ENCODE assay signal across 8 cellular contexts in genomic region chr14:39113685-39114072, GRCh38. TPM values are rescaled to one million over a fixed set of nuclear protein-coding genes. Genes with fewer than 3 reads are reported as not detected.
DNase-seq lines count a peak whose midpoint lies in the region; TF ChIP-seq lines count a peak whose summit lies in the region.

No MANE protein-coding gene starts in this region.

- WGBS in ovary, 3 donors = 43 to 47% (median 46%) methylated on average over 3 of the region's 3 CpGs

- H2AFZ ChIP-seq in OCI-LY7 (ENCODE audit: low read length) = peak overlapping the region; percentile 99

- H3F3A ChIP-seq in DOHH2 (ENCODE audit: control insufficient read depth, insufficient read depth) = peaks cover 22% of the 10 kb centered on the region

- H3K79me2 ChIP-seq in DOHH2 (ENCODE audit: control insufficient read depth, low read length) (peaks cover 31% of the 10 kb centered on the region), OCI-LY7 (ENCODE audit: insufficient read depth, low read depth, low read length) (peaks cover 24% of the 10 kb centered on the region; the same call in 1 of the 2 replicates)

- in situ Hi-C loops in GM13977 (cut with MboI; ENCODE audit: low pct_unique_long_range_greater_than_20kb, low sequenced_read_pairs, unreplicated experiment) = no loop called here

- CTCF ChIA-PET in OCI-LY7 (lab: Charles Lee; ENCODE audit: unreplicated experiment) = interaction anchor here (0.8 to 1.0 kb wide), 3 partner anchors 10 to 312 kb away, joined by 3 to 4 read pairs (median 3); partner anchors contain the start of gene SEC23A

- no peaks in the 10 kb centered on the region for H4K20me1 ChIP-seq in DOHH2 (ENCODE audit: control insufficient read depth, insufficient read depth, low read depth, low read length)
- no peaks in the 10 kb centered on the region for H4K20me1 ChIP-seq in OCI-LY7 (ENCODE audit: insufficient read depth, low read length)

- H3K4me2 ChIP-seq in DOHH2 (ENCODE audit: low read length) = peak overlapping the region; percentile 78
- H3K4me2 ChIP-seq in OCI-LY7 (ENCODE audit: low read length) = peak overlapping the region; percentile 73

- H3K27ac ChIP-seq in DOHH2 (ENCODE audit: low read depth, low read length) = peak overlapping the region; percentile 77
- H3K27ac ChIP-seq in OCI-LY7 (ENCODE audit: low read depth, low read length, poor library complexity, severe bottlenecking) = peak overlapping the region; percentile 86
- peak overlapping the region; percentile 52 for H3K27ac ChIP-seq in epithelial cell of prostate
- H3K27ac ChIP-seq in ovary = peak overlapping the region in 1 of 2 donors; percentile 52

- H3K4me3 ChIP-seq in DOHH2 (ENCODE audit: low read length) = peak overlapping the region; percentile 99
- peak overlapping the region; percentile 89 for H3K4me3 ChIP-seq in OCI-LY7 (ENCODE audit: low read depth, low read length, poor library complexity, severe bottlenecking)
- H3K4me3 ChIP-seq in ovary = peak overlapping the region; percentile 54

- TF ChIP-seq POLR2A in ovary (IDR thresholded peaks at IDR 0.05) = no peak

- DNase-seq in OCI-LY7 (ENCODE audit: low spot score) = no peak
- DNase-seq in epithelial cell of prostate (ENCODE audit: low read depth, low spot score) = no peak
- no peak for DNase-seq in ovary
- no peak for DNase-seq in effector CD8-positive, alpha-beta T cell (lab: John Stamatoyannopoulos, UW)
- DNase-seq in GM13977 (ENCODE audit: low spot score) = no peak
- DNase-seq in NCI-H1694 treated with DMSO at 0.1 percent for 48 hours (lab: John Stamatoyannopoulos, UW) = no peak
- no peak for DNase-seq in NCI-H1105 treated with DMSO at 0.1 percent for 48 hours (lab: John Stamatoyannopoulos, UW)

- H3K36me3 ChIP-seq in DOHH2 (ENCODE audit: control insufficient read depth, low read length) (peaks cover 35% of the 10 kb centered on the region), OCI-LY7 (ENCODE audit: insufficient read depth, low read length) (peaks cover 26% of the 10 kb centered on the region), ovary (no peaks in the 10 kb centered on the region)

- TF ChIP-seq CTCF in DOHH2 (IDR thresholded peaks at IDR 0.05; ENCODE audit: low read depth, low read length, poor library complexity, severe bottlenecking) (no peak), OCI-LY7 (conservative IDR thresholded peaks at IDR 0.05; ENCODE audit: low read length) (no peak), ovary (IDR thresholded peaks at IDR 0.05) (no peak), GM13977 (IDR thresholded peaks at IDR 0.05; ENCODE audit: extremely low read depth, insufficient read depth, missing control alignments) (no peak)

- H3K9me3 ChIP-seq in DOHH2 (ENCODE audit: control insufficient read depth, insufficient read depth, low read length) (no peaks in the 10 kb centered on the region), OCI-LY7 (ENCODE audit: low read length) (no peaks in the 10 kb centered on the region), ovary (no peaks in the 10 kb centered on the region)

- POLR2A ChIA-PET in OCI-LY7 (lab: Charles Lee) = interaction anchor here (0.5 to 6.5 kb wide), 18 partner anchors 10 to 319 kb away, joined by 3 to 49 read pairs (median 5); partner anchors contain the start of genes FBXO33, PNN, SEC23A and TRAPPC6B

- TF ChIP-seq EP300 in ovary (IDR thresholded peaks at IDR 0.05) = no peak

- no peaks in the 10 kb centered on the region for H3K27me3 ChIP-seq in DOHH2 (ENCODE audit: control insufficient read depth, low read length)
- no peaks in the 10 kb centered on the region for H3K27me3 ChIP-seq in ovary

- no peaks in the 10 kb centered on the region for H3K9me2 ChIP-seq in DOHH2 (replicated peaks; ENCODE audit: control insufficient read depth, low read length)
- H3K9me2 ChIP-seq in OCI-LY7 (ENCODE audit: insufficient read depth, low read length) = no peaks in the 10 kb centered on the region

- H3K4me1 ChIP-seq in DOHH2 (ENCODE audit: control insufficient read depth, low read length) (peaks cover 49% of the 10 kb centered on the region), OCI-LY7 (ENCODE audit: insufficient read depth, low read length, poor library complexity, severe bottlenecking) (peaks cover 34% of the 10 kb centered on the region), ovary (ENCODE audit: insufficient read depth) (peaks cover 1% of the 10 kb centered on the region)

- BruUV-seq in OCI-LY7 (replicated peaks; lab: Mats Ljungman, UMichigan) = TSS peak; percentile 95

- intact Hi-C loops in OCI-LY7 (cut with micrococcal nuclease; ENCODE audit: unreplicated experiment) = loop anchor here (1.0 to 10.0 kb wide), 2 partner anchors 57 to 989 kb away; partner anchors contain the start of gene TRAPPC6B
- intact Hi-C loops in ovary (cut with DNase I) = loop anchor here in 1 of 4 donors (10.0 kb wide), 2 partner anchors 51 to 251 kb away; no protein-coding TSS in a partner anchor

RNA-seq across cellular contexts. Expression of gene GEMIN2, which starts 0.4 kb away (rescaled TPM):
- total RNA-seq in OCI-LY7 (2014; rRNA removed; shearing (Covaris generic)) = 53.4 and 72.0 TPM in 2 replicates
- 46.2 and 47.1 TPM in 2 replicates for total RNA-seq in OCI-LY7 (2022)
- 10 to 100 TPM in 5 of 7 donors, 1 to 10 TPM in 2; 8.8 to 19.8 (median 15.5) TPM for total RNA-seq in ovary
- 10 to 100 TPM in 1 of 2 donors, 1 to 10 TPM in 1; 8.2 to 13.1 TPM for polyA plus RNA-seq in ovary

RNA-seq across cellular contexts. Expression of gene SEC23A, which starts 10.6 kb away (rescaled TPM):
- total RNA-seq in OCI-LY7 (2014; rRNA removed; shearing (Covaris generic)) = 55.7 and 68.8 TPM in 2 replicates
- total RNA-seq in OCI-LY7 (2022) (47.5 and 55.1 TPM in 2 replicates), ovary (10 to 100 TPM; 52.9 to 93.2 (median 87.3) TPM)
- polyA plus RNA-seq in ovary = 10 to 100 TPM; 28.5 to 49.9 TPM

RNA-seq across cellular contexts. Expression of gene TRAPPC6B, which starts 56.5 kb away (rescaled TPM):
- total RNA-seq in OCI-LY7 (2014; rRNA removed; shearing (Covaris generic)) = 21.0 and 30.3 TPM in 2 replicates
- 27.2 and 30.7 TPM in 2 replicates for total RNA-seq in OCI-LY7 (2022)
- total RNA-seq in ovary = 10 to 100 TPM; 16.7 to 30.7 (median 20.4) TPM
- polyA plus RNA-seq in ovary = 10 to 100 TPM; 12.6 to 17.8 TPM
